ENCODE assay signal across 24 cellular contexts in genomic region chr1:205822397-205822796, GRCh38. TPM values are rescaled to one million over a fixed set of nuclear protein-coding genes. Genes with fewer than 3 reads are reported as not detected.
A peak's percentile ranks its signal among the peaks of the same experiment; 100 is the strongest.
DNase-seq lines count a peak whose midpoint lies in the region; ATAC-seq, FAIRE-seq and TF ChIP-seq lines count a peak whose summit lies in the region.
"Had no signal": no experiment of that assay in that cellular context is flagged by ENCODE, and none has a peak within 500 bp of the region (broad histone marks: within the 10 kb centered on the region; RNA-seq: fewer than 3 reads in every experiment).

No MANE protein-coding gene starts in this region.

- H3K79me2 ChIP-seq in DND-41 (ENCODE audit: insufficient read depth, low read length) (peaks cover 5% of the 10 kb centered on the region; the same call in 1 of the 2 replicates), K562 (ENCODE audit: control insufficient read depth, insufficient read depth, low read length) (no peaks in the 10 kb centered on the region)

- TF ChIP-seq RAD21 in K562 (CRISPR knock-in tag; conservative IDR thresholded peaks at IDR 0.05 in 1 of 2, IDR thresholded peaks at IDR 0.05 in 1 of 2) = no peak

- no peak overlapping the region for H2AFZ ChIP-seq in DND-41 (ENCODE audit: low read depth, low read length)
- no peak overlapping the region for H2AFZ ChIP-seq in K562 (ENCODE audit: low read depth, low read length)

- no peaks in the 10 kb centered on the region for H3K36me3 ChIP-seq in DND-41 (ENCODE audit: insufficient read depth, low read length)
- H3K36me3 ChIP-seq in K562 (ENCODE audit: control insufficient read depth, insufficient read depth, low read length) = no peaks in the 10 kb centered on the region
- H3K36me3 ChIP-seq: BE2C had no signal

- H3K4me1 ChIP-seq in DND-41 (ENCODE audit: insufficient read depth, low read length) (peaks cover 39% of the 10 kb centered on the region), K562 (replicated peaks in 1 of 2; ENCODE audit: control insufficient read depth in 2 of 2, insufficient read depth in 2 of 2, low read length in 2 of 2) (peaks cover 0 to 3% of the 10 kb centered on the region in 2 experiments; a peak in 1 of 5 replicates)
- H3K4me1 ChIP-seq: BE2C, Caco-2 had no signal

- H3K4me2 ChIP-seq in DND-41 (ENCODE audit: insufficient read depth, low read length) = peak overlapping the region; percentile 39
- no peak overlapping the region for H3K4me2 ChIP-seq in K562 (ENCODE audit: insufficient read depth, low read length)

- no peak overlapping the region for H3K4me3 ChIP-seq in DND-41 (ENCODE audit: low read depth in 1 of 2, low read length in 2 of 2)
- H3K4me3 ChIP-seq in K562 = no peak overlapping the region

- TF ChIP-seq POLR2A in K562 (conservative IDR thresholded peaks at IDR 0.05) (no peak), H54 (IDR thresholded peaks at IDR 0.05; ENCODE audit: low read depth, low read length) (no peak)

- intact Hi-C loops in K562 (cut with micrococcal nuclease) = no loop called here

- WGBS in K562 (ENCODE audit: insufficient coverage, low coverage, missing lambda C conversion rate) = 7% methylated on average over 2 of the region's 2 CpGs

- H3K9ac ChIP-seq in DND-41 (ENCODE audit: low read depth, low read length) (no peak overlapping the region; the same call in 1 of the 2 replicates), K562 (ENCODE audit: insufficient read depth in 1 of 2, low read depth in 2 of 2, low read length in 2 of 2) (no peak overlapping the region)
- H3K9ac ChIP-seq: BLaER1 treated with 17β-estradiol and CSF1 and Interleukin-3, amounts not matched to agents 10 nM and 100 nM had no signal

- H3K27ac ChIP-seq in DND-41 (ENCODE audit: low read length) (peak overlapping the region; percentile 77), K562 (ENCODE audit: extremely low read depth, low read depth, low read length) (no peak overlapping the region)
- H3K27ac ChIP-seq: C4-2B had no signal

- DNase-seq in DND-41 = no peak
- DNase-seq in GM19239 (ENCODE audit: insufficient read length, low spot score) = no peak
- DNase-seq in NAMALWA (ENCODE audit: low spot score) = peak; percentile 14
- no peak for DNase-seq in K562 (ENCODE audit: extremely low read depth in 1 of 4, low spot score in 3 of 4)
- no peak for DNase-seq in kidney glomerular epithelial cell (lab: John Stamatoyannopoulos, UW)
- no peak for DNase-seq in NCI-H2227 (lab: John Stamatoyannopoulos, UW; ENCODE audit: unreplicated experiment)
- DNase-seq in H54 (ENCODE audit: insufficient read length, low spot score) = no peak
- no peak for DNase-seq in NCI-H345 (lab: John Stamatoyannopoulos, UW)
- DNase-seq: 8988T; ACHN; BE2C; Caco-2; Calu3; CD4-positive, alpha-beta T cell; CD8-positive, alpha-beta T cell; DMS79 treated with DMSO at 0.1 percent for 48 hours; GF-D8 had no signal

- no peaks in the 10 kb centered on the region for H3K27me3 ChIP-seq in DND-41 (ENCODE audit: insufficient read depth, low read length, poor library complexity)
- H3K27me3 ChIP-seq in K562 (ENCODE audit: control insufficient read depth in 2 of 2, insufficient read depth in 2 of 2, low read length in 2 of 2) = peaks cover 20 to 24% of the 10 kb centered on the region in 2 experiments; a peak in 4 of 5 replicates
- H3K27me3 ChIP-seq: BLaER1 treated with 17β-estradiol and CSF1 and Interleukin-3, amounts not matched to agents 10 nM and 100 nM had no signal

- no peak for TF ChIP-seq EP300 in K562 (IDR thresholded peaks at IDR 0.05; ENCODE audit: low read length)

- no TSS peak for BruUV-seq in K562 (replicated peaks; lab: Mats Ljungman, UMichigan)

- H3K9me3 ChIP-seq in DND-41 (ENCODE audit: insufficient read depth, low read length, severe bottlenecking) (no peaks in the 10 kb centered on the region), K562 (replicated peaks; ENCODE audit: control insufficient read depth, insufficient read depth, low read depth, low read length) (no peaks in the 10 kb centered on the region)
- H3K9me3 ChIP-seq: BE2C, Caco-2 had no signal

- H3K9me1 ChIP-seq in K562 (ENCODE audit: control insufficient read depth, insufficient read depth, low read length) = no peaks in the 10 kb centered on the region

- ATAC-seq in DND-41 (ENCODE audit: insufficient read depth, low read depth) (no peak), K562 (no peak)
- ATAC-seq: CD8-positive, alpha-beta T cell had no signal

- in situ Hi-C loops in K562 (cut with MboI) = no loop called here

- POLR2A ChIA-PET in K562 (lab: Yijun Ruan, JAX) = interaction anchor here (0.7 kb wide), 1 partner anchor 73 kb away, joined by 3 read pairs; no protein-coding TSS in a partner anchor

- TF ChIP-seq CTCF in DND-41 (IDR thresholded peaks at IDR 0.05; ENCODE audit: borderline replicate concordance, extremely low read depth, low read length, poor library complexity, severe bottlenecking) = no peak
- no peak for TF ChIP-seq CTCF in K562 (IDR thresholded peaks at IDR 0.05 in 2 of 3, conservative IDR thresholded peaks at IDR 0.05 in 1 of 3; ENCODE audit: insufficient read depth in 2 of 3, low read depth in 1 of 3, low read length in 3 of 3)

- H4K20me1 ChIP-seq in DND-41 (ENCODE audit: insufficient read depth, low read length) (no peaks in the 10 kb centered on the region), K562 (replicated peaks; ENCODE audit: control insufficient read depth, insufficient read depth, low read length) (no peaks in the 10 kb centered on the region)
- H4K20me1 ChIP-seq: BLaER1 treated with 17β-estradiol and CSF1 and Interleukin-3, amounts not matched to agents 10 nM and 100 nM had no signal

- FAIRE-seq in GM19239 (lab: Jason Lieb, UNC) = peak; percentile 31
- peak; percentile 6 for FAIRE-seq in K562 (lab: Jason Lieb, UNC)
- FAIRE-seq in H54 (lab: Jason Lieb, UNC) = no peak
- FAIRE-seq: A204.1, G401.6, GM12891 had no signal

- CTCF ChIA-PET in K562 (lab: Yijun Ruan, JAX; ENCODE audit: low intra/inter-chr PET ratio) = no interaction called here

TF ChIP-seq in K562, 482 proteins besides CTCF, POLR2A, EP300 and RAD21:
- TF ChIP-seq ZNF41 (CRISPR knock-in tag; conservative IDR thresholded peaks at IDR 0.05) = no peak
- no peak for TF ChIP-seq ZNF766 (CRISPR knock-in tag; conservative IDR thresholded peaks at IDR 0.05)

RNA-seq across cellular contexts. Expression of gene SLC41A1, which starts 9.4 kb away (rescaled TPM):
- 37.1 and 52.9 TPM in 2 replicates for total RNA-seq in K562 (2011; cell fraction: chromatin; rRNA removed; ENCODE audit: low replicate concordance)
- total RNA-seq in K562 (2011; cell fraction: nucleolus; rRNA removed) = 32.9 and 38.7 TPM in 2 replicates
- total RNA-seq in K562 (2011; cell fraction: nucleoplasm; rRNA removed) = 41.1 and 61.4 TPM in 2 replicates
- total RNA-seq in K562 (2014; rRNA removed) (6.8 and 7.7 TPM in 2 replicates), K562 (2014; rRNA removed; fragmentation: Illumina TruSeq; extraction: Trizol) (13.4 and 13.5 TPM in 2 replicates), K562 (2015; rRNA removed; fragmentation: Illumina TruSeq; extraction: Trizol) (8.0 and 8.4 TPM in 2 replicates), K562 (2021) (17.2 and 20.5 TPM in 2 replicates)
- polyA plus RNA-seq in K562 (2011; rRNA removed) (23.2 and 29.3 TPM in 2 replicates), K562 (2014; fragmentation: Illumina TruSeq; extraction: Trizol) (21.0 and 26.8 TPM in 2 replicates), K562 (2014; fragmentation: Nextera tagmentation; extraction: Ambion mirVana) (1 to 10 TPM; 4.1 to 5.5 TPM), K562 (2014; rRNA removed) (11.4 and 12.2 TPM in 2 replicates)
- polyA plus RNA-seq in K562 (2011; cell fraction: cytosol; rRNA removed) = 21.8 and 23.3 TPM in 2 replicates
- 32.7 and 46.6 TPM in 2 replicates for polyA plus RNA-seq in K562 (2011; cell fraction: nucleus; rRNA removed)
- 10.0 and 11.9 TPM in 2 replicates for polyA plus RNA-seq in K562 (2012)
- 15.4 and 21.7 TPM in 2 replicates for polyA minus RNA-seq in K562 (2011; rRNA and poly(A)+ RNA removed)
- 8.3 and 13.1 TPM in 2 replicates for polyA minus RNA-seq in K562 (2011; cell fraction: cytosol; rRNA and poly(A)+ RNA removed)
- polyA minus RNA-seq in K562 (2011; cell fraction: nucleus; rRNA and poly(A)+ RNA removed) = 9.1 and 9.7 TPM in 2 replicates

RNA-seq across cellular contexts. Expression of gene PM20D1, which starts 27.5 kb away (rescaled TPM):
- total RNA-seq in K562 (2011; cell fraction: chromatin; rRNA removed; ENCODE audit: low replicate concordance) = not detected in 2 replicates
- total RNA-seq in K562 (2011; cell fraction: nucleolus; rRNA removed) = not detected in 2 replicates
- not detected in 2 replicates for total RNA-seq in K562 (2011; cell fraction: nucleoplasm; rRNA removed)
- total RNA-seq in K562 (2014; rRNA removed) (not detected in 2 replicates), K562 (2014; rRNA removed; fragmentation: Illumina TruSeq; extraction: Trizol) (not detected in 2 replicates), K562 (2015; rRNA removed; fragmentation: Illumina TruSeq; extraction: Trizol) (not detected in 2 replicates), K562 (2021) (not detected in 2 replicates)
- polyA plus RNA-seq in K562 (2011; rRNA removed) (not detected in 2 replicates), K562 (2014; fragmentation: Illumina TruSeq; extraction: Trizol) (not detected in 2 replicates), K562 (2014; fragmentation: Nextera tagmentation; extraction: Ambion mirVana) (not detected), K562 (2014; rRNA removed) (not detected in 2 replicates)
- not detected in 2 replicates for polyA plus RNA-seq in K562 (2011; cell fraction: cytosol; rRNA removed)
- not detected in 2 replicates for polyA plus RNA-seq in K562 (2011; cell fraction: nucleus; rRNA removed)
- polyA plus RNA-seq in K562 (2012) = 0.07 TPM in 1 of 2 replicates, not detected in the other
- not detected in 2 replicates for polyA minus RNA-seq in K562 (2011; rRNA and poly(A)+ RNA removed)
- polyA minus RNA-seq in K562 (2011; cell fraction: cytosol; rRNA and poly(A)+ RNA removed) = not detected in 2 replicates
- polyA minus RNA-seq in K562 (2011; cell fraction: nucleus; rRNA and poly(A)+ RNA removed) = not detected in 2 replicates
- total RNA-seq: A673, Caco-2 had no signal
- polyA plus RNA-seq: AG04450 had no signal

RNA-seq across cellular contexts. Expression of gene RAB29, which starts 47.1 kb away (rescaled TPM):
- total RNA-seq in K562 (2011; cell fraction: chromatin; rRNA removed; ENCODE audit: low replicate concordance) = 9.7 and 12.5 TPM in 2 replicates
- total RNA-seq in K562 (2011; cell fraction: nucleolus; rRNA removed) = 7.2 and 7.7 TPM in 2 replicates
- total RNA-seq in K562 (2011; cell fraction: nucleoplasm; rRNA removed) = 8.9 and 11.8 TPM in 2 replicates
- total RNA-seq in K562 (2014; rRNA removed) = 6.9 and 7.7 TPM in 2 replicates
- 8.5 and 10.2 TPM in 2 replicates for total RNA-seq in K562 (2014; rRNA removed; fragmentation: Illumina TruSeq; extraction: Trizol)
- 9.9 and 11.5 TPM in 2 replicates for total RNA-seq in K562 (2015; rRNA removed; fragmentation: Illumina TruSeq; extraction: Trizol)
- total RNA-seq in K562 (2021) = 7.8 and 8.0 TPM in 2 replicates
- 9.9 and 17.6 TPM in 2 replicates for polyA plus RNA-seq in K562 (2011; rRNA removed)
- 11.0 and 14.5 TPM in 2 replicates for polyA plus RNA-seq in K562 (2011; cell fraction: cytosol; rRNA removed)
- 7.4 and 13.4 TPM in 2 replicates for polyA plus RNA-seq in K562 (2011; cell fraction: nucleus; rRNA removed)
- 11.1 and 11.3 TPM in 2 replicates for polyA plus RNA-seq in K562 (2012)
- 11.1 and 13.9 TPM in 2 replicates for polyA plus RNA-seq in K562 (2014; fragmentation: Illumina TruSeq; extraction: Trizol)
- 1 to 10 TPM; 6.3 to 7.5 TPM for polyA plus RNA-seq in K562 (2014; fragmentation: Nextera tagmentation; extraction: Ambion mirVana)
- 7.2 and 10.8 TPM in 2 replicates for polyA plus RNA-seq in K562 (2014; rRNA removed)
- 6.1 and 11.9 TPM in 2 replicates for polyA minus RNA-seq in K562 (2011; rRNA and poly(A)+ RNA removed)
- 3.5 and 7.2 TPM in 2 replicates for polyA minus RNA-seq in K562 (2011; cell fraction: cytosol; rRNA and poly(A)+ RNA removed)
- polyA minus RNA-seq in K562 (2011; cell fraction: nucleus; rRNA and poly(A)+ RNA removed) = 4.1 and 4.8 TPM in 2 replicates
